In the genomic region with DNA sequence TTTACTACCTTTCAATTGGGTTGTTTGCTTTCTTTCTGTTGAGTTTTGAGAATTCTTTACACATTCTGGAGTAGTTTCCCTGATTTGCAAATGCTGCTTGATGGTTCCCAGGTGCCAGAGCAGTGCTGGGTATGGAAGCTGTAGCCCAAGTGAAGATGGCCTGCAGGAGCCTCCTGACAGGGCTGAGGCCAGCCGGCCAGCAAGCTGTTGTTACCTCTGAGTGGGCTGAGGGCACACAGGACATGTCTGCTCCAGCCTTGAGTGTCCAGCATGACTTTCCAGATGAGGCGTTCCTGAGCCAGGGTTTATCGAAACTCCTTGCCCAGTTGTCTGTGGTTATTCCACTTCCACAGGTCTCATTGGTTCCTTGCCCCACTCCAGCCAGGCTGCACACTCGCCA, we compare ENCODE assay signal across 24 cellular contexts.
"Had no signal": no experiment of that assay in that cellular context is flagged by ENCODE, and none has a peak within 500 bp of the region (broad histone marks: within the 10 kb centered on the region; RNA-seq: fewer than 3 reads in every experiment).

No MANE protein-coding gene starts in this region.

- H3K9me3 Mint-ChIP-seq: activated B cell treated with CpG ODN at 0.5 μM for 24 hours; activated CD4-positive, alpha-beta T cell treated with anti-CD3 and anti-CD28 coated beads, Interleukin-2, amount 10 ng/mL, durations not matched to agents 24 days and 14 days; activated T-cell treated with anti-CD3 and anti-CD28 coated beads, Interleukin-2, amount 50 U/mL, for 4 hours had no signal

- DNase-seq: activated B cell treated with CpG ODN at 0.5 μM for 24 hours; activated CD4-positive, alpha-beta T cell treated with anti-CD3 and anti-CD28 coated beads for 1 hour; activated CD4-positive, alpha-beta T cell treated with anti-CD3 and anti-CD28 coated beads, Interleukin-2, amount 10 ng/mL, durations not matched to agents 24 days and 14 days; activated CD4-positive, alpha-beta T cell treated with anti-CD3 and anti-CD28 coated beads, Interleukin-2, amount 50 U/mL, for 48 hours; activated CD8-positive, alpha-beta memory T cell treated with anti-CD3 and anti-CD28 coated beads for 24 hours; activated gamma-delta T cell; activated naive CD4-positive, alpha-beta T cell treated with anti-CD3 and anti-CD28 coated beads for 36 hours; activated T-cell treated with anti-CD3 and anti-CD28 coated beads, Interleukin-2, amount 50 U/mL, for 4 hours; amygdala; Karpas-422; MM.1S; NCI-H1105 treated with DMSO at 0.1 percent for 48 hours; NCI-H1436 treated with DMSO at 0.1 percent for 48 hours; NCI-H187; NCI-H2081; NCI-H446; NCI-H524; SIG-M5; T-helper 17 cell; T-helper 9 cell had no signal

- H3K27ac Mint-ChIP-seq: activated B cell treated with CpG ODN at 0.5 μM for 24 hours; activated CD4-positive, alpha-beta T cell treated with anti-CD3 and anti-CD28 coated beads, Interleukin-2, amount 10 ng/mL, durations not matched to agents 24 days and 14 days; activated naive CD4-positive, alpha-beta T cell treated with anti-CD3 and anti-CD28 coated beads for 36 hours; activated naive CD8-positive, alpha-beta T cell; T-helper 17 cell had no signal

- H3K4me3 ChIP-seq: cardiac muscle cell, K562 had no signal

- ATAC-seq: activated T-cell treated with anti-CD3 and anti-CD28 coated beads, Interleukin-2, amount 50 U/mL, for 4 hours; K562; T-helper 17 cell had no signal

- H3K27me3 ChIP-seq: cardiac muscle cell had no signal

- H3K4me1 Mint-ChIP-seq: T-helper 17 cell had no signal

- H3K4me3 Mint-ChIP-seq: activated B cell treated with CpG ODN at 0.5 μM for 24 hours; activated CD4-positive, alpha-beta T cell treated with anti-CD3 and anti-CD28 coated beads, Interleukin-2, amount 10 ng/mL, durations not matched to agents 24 days and 14 days; activated naive CD4-positive, alpha-beta T cell treated with anti-CD3 and anti-CD28 coated beads for 36 hours; activated naive CD8-positive, alpha-beta T cell; activated T-cell treated with anti-CD3 and anti-CD28 coated beads, Interleukin-2, amount 50 U/mL, for 4 hours; brain; T-helper 17 cell had no signal

- H3K27me3 Mint-ChIP-seq: activated CD4-positive, alpha-beta T cell treated with anti-CD3 and anti-CD28 coated beads, Interleukin-2, amount 10 ng/mL, durations not matched to agents 24 days and 14 days had no signal

- H3K27ac ChIP-seq: cardiac muscle cell had no signal

- H3K36me3 ChIP-seq: cardiac muscle cell had no signal

- H3K36me3 Mint-ChIP-seq: activated naive CD8-positive, alpha-beta T cell; brain had no signal
